Comparison of ENCODE assay signal across 12 cellular contexts in genomic region chr4:85780664-85781063, GRCh38.
DNase-seq lines count a peak whose midpoint lies in the region; ATAC-seq, FAIRE-seq and TF ChIP-seq lines count a peak whose summit lies in the region.
"Had no signal": no experiment of that assay in that cellular context is flagged by ENCODE, and none has a peak within 500 bp of the region (broad histone marks: within the 10 kb centered on the region; RNA-seq: fewer than 3 reads in every experiment).

No MANE protein-coding gene starts in this region.

- peaks cover 0 to 3% of the 10 kb centered on the region in 2 donors for H3K4me1 ChIP-seq in kidney (ENCODE audit: control insufficient read depth in 1 of 2, insufficient read depth in 1 of 2, low read depth in 1 of 2, low read length in 2 of 2)

- H3K36me3 Mint-ChIP-seq in chondrocyte (ENCODE audit: low read depth): no peaks in the 10 kb centered on the region

- DNase-seq in chondrocyte (ENCODE audit: low spot score) (no peak), pulmonary artery endothelial cell (ENCODE audit: low read depth, low spot score) (peak; percentile 75), RKO (ENCODE audit: low spot score) (no peak), kidney (no peak), HT-29 (ENCODE audit: low spot score) (no peak)
- DNase-seq: activated effector memory CD4-positive, alpha-beta T cell treated with anti-CD3 and anti-CD28 coated beads, Interleukin-2, amount 50 U/mL, for 16 hours; DMS153; mammary epithelial cell; trophoblast cell had no signal

- no peaks in the 10 kb centered on the region for H3K9me3 Mint-ChIP-seq in chondrocyte (ENCODE audit: low read depth)

- no peak overlapping the region for H3K9ac ChIP-seq in kidney (ENCODE audit: low read length in 2 of 2)

- H3K4me3 ChIP-seq in kidney (ENCODE audit: low read length in 2 of 2): peak overlapping the region in 1 of 2 donors; percentile 1

- TF ChIP-seq CTCF in chondrocyte (IDR thresholded peaks at IDR 0.05) (no peak), kidney (IDR thresholded peaks at IDR 0.05; ENCODE audit: borderline replicate concordance, extremely low read depth, insufficient read depth) (no peak)

- peak overlapping the region; percentile 87 for H3K27ac Mint-ChIP-seq in chondrocyte (ENCODE audit: unreplicated experiment)

- H3K9me3 ChIP-seq in kidney (ENCODE audit: control insufficient read depth in 1 of 2, low read length in 2 of 2): no peaks in the 10 kb centered on the region

- ATAC-seq in GM19452 (IDR thresholded peaks at IDR 0.05; ENCODE audit: unreplicated experiment) (peak; percentile 30), HG03342 (IDR thresholded peaks at IDR 0.05; ENCODE audit: unreplicated experiment) (peak; percentile 40)
- ATAC-seq in activated CD4-positive, CD25-positive, alpha-beta regulatory T cell treated with anti-CD3 and anti-CD28 coated beads, Interleukin-2, amount 50 U/mL, for 24 hours: no peak

- H3K4me3 Mint-ChIP-seq in chondrocyte (ENCODE audit: unreplicated experiment): peak overlapping the region; percentile 59

- no peaks in the 10 kb centered on the region for H3K36me3 ChIP-seq in kidney (ENCODE audit: control insufficient read depth in 1 of 2, insufficient read depth in 2 of 2, low read length in 2 of 2)

- no peak for FAIRE-seq in kidney (lab: Jason Lieb, UNC)

- peaks cover 64% of the 10 kb centered on the region for H3K4me1 Mint-ChIP-seq in chondrocyte (ENCODE audit: low read depth)

- intact Hi-C loops in kidney (cut with DNase I): no loop called here

- H3K27me3 Mint-ChIP-seq in chondrocyte (ENCODE audit: low read depth): no peaks in the 10 kb centered on the region

- peak overlapping the region in 1 of 2 donors; percentile 55 for H3K27ac ChIP-seq in kidney (ENCODE audit: low read depth in 2 of 2, low read length in 2 of 2)

Comparison
In these comparisons a context has a peak if more than half of its experiments do, and no peak if none do; other contexts are left out.
1. ATAC-seq: peak in GM19452 (single experiment) and HG03342 (single experiment); none in activated CD4-positive, CD25-positive, alpha-beta regulatory T cell treated with anti-CD3 and anti-CD28 coated beads, Interleukin-2, amount 50 U/mL, for 24 hours (0 of 2).